28 cellular contexts compared by ENCODE assay signal in genomic region chr1:169001353-169001752, GRCh38.
"Had no signal": no experiment of that assay in that cellular context is flagged by ENCODE, and none has a peak within 500 bp of the region (broad histone marks: within the 10 kb centered on the region; RNA-seq: fewer than 3 reads in every experiment).

No MANE protein-coding gene starts in this region.

- H3K36me3 ChIP-seq: stomach, suprapubic skin, thoracic aorta, thyroid gland, tibial artery, tibial nerve, transverse colon, upper lobe of left lung, upper lobe of right lung, uterus, vagina had no signal

- H3K27ac Mint-ChIP-seq: stimulated activated effector memory CD8-positive, alpha-beta T cell treated with anti-CD3 and anti-CD28 coated beads, Interleukin-12 subunit alpha, Interleukin-12 subunit beta, amount 100 ng/mL, for 72 hours; stimulated activated memory B cell treated with anti-CD40 and anti-IgM and Interleukin-4, amounts not matched to agents 10 μg/mL and 1 μg/mL and 100 μg/mL, for 72 hours; stimulated activated naive B cell treated with anti-CD40 and anti-IgM and Interleukin-4, amounts not matched to agents 10 μg/mL and 1 μg/mL and 100 μg/mL, for 72 hours; stimulated activated naive CD8-positive, alpha-beta T cell treated with anti-CD3 and anti-CD28 coated beads, Interleukin-15, amount 100 ng/mL, for 72 hours; stimulated activated naive CD8-positive, alpha-beta T cell treated with anti-CD3 and anti-CD28 coated beads, Interleukin-15, Interleukin-2, amounts not matched to agents 100 ng/mL and 50 ng/mL, for 24 hours; type B pancreatic cell had no signal

- H3K4me3 Mint-ChIP-seq: stimulated activated effector memory CD8-positive, alpha-beta T cell treated with anti-CD3 and anti-CD28 coated beads, Interleukin-12 subunit alpha, Interleukin-12 subunit beta, amount 100 ng/mL, for 72 hours; stimulated activated memory B cell treated with anti-CD40 and anti-IgM and Interleukin-4, amounts not matched to agents 10 μg/mL and 1 μg/mL and 100 μg/mL, for 72 hours; stimulated activated naive B cell treated with anti-CD40 and anti-IgM and Interleukin-4, amounts not matched to agents 10 μg/mL and 1 μg/mL and 100 μg/mL, for 72 hours; stimulated activated naive CD8-positive, alpha-beta T cell treated with anti-CD3 and anti-CD28 coated beads, Interleukin-15, amount 100 ng/mL, for 72 hours; stimulated activated naive CD8-positive, alpha-beta T cell treated with anti-CD3 and anti-CD28 coated beads, Interleukin-15, Interleukin-2, amounts not matched to agents 100 ng/mL and 50 ng/mL, for 24 hours; type B pancreatic cell had no signal

- DNase-seq: stimulated activated CD4-positive, alpha-beta T cell treated with anti-CD3 and anti-CD28 coated beads, Interleukin-2, amount 100 ng/mL, for 48 hours; stimulated activated CD4-positive, alpha-beta T cell treated with anti-CD3 and anti-CD28 coated beads, Interleukin-4, amount 100 ng/mL, for 1 hour; stimulated activated CD4-positive, alpha-beta T cell treated with anti-CD3 and anti-CD28 coated beads, Interleukin-4, amount 100 ng/mL, for 24 hours; stimulated activated CD4-positive, alpha-beta T cell treated with anti-CD3 and anti-CD28 coated beads, Interleukin-4, amount 100 ng/mL, for 4 hours; stimulated activated CD8-positive, alpha-beta memory T cell treated with anti-CD3 and anti-CD28 coated beads, Interleukin-4, amount 100 ng/mL, for 48 hours; stimulated activated naive B cell treated with anti-CD40 and anti-IgM and Interleukin-4, amounts not matched to agents 10 μg/mL and 1 μg/mL and 100 μg/mL, for 72 hours; stimulated activated naive CD4-positive, alpha-beta T cell treated with Interleukin-2 at 50 U/mL for 16 hours; stimulated activated naive CD8-positive, alpha-beta T cell treated with anti-CD3 and anti-CD28 coated beads, Interleukin-15, amount 100 ng/mL, for 72 hours; stimulated activated naive CD8-positive, alpha-beta T cell treated with anti-CD3 and anti-CD28 coated beads, Interleukin-15, Interleukin-2, amounts not matched to agents 100 U/mL and 50 U/mL, for 24 hours; stomach; substantia nigra; testis; thyroid gland; tibial artery; transverse colon; trophoblast cell; upper lobe of left lung; upper lobe of right lung; uterus had no signal

- H3K4me1 ChIP-seq: suprapubic skin, testis, uterus, vagina had no signal

- FAIRE-seq: urothelium cell line had no signal

- H3K27me3 ChIP-seq: stomach, suprapubic skin, testis, thyroid gland, tibial nerve, transverse colon, upper lobe of left lung, upper lobe of right lung, uterus, vagina had no signal

- H3K9me3 Mint-ChIP-seq: stimulated activated effector memory CD8-positive, alpha-beta T cell treated with anti-CD3 and anti-CD28 coated beads, Interleukin-12 subunit alpha, Interleukin-12 subunit beta, amount 100 ng/mL, for 72 hours; stimulated activated memory B cell treated with anti-CD40 and anti-IgM and Interleukin-4, amounts not matched to agents 10 μg/mL and 1 μg/mL and 100 μg/mL, for 72 hours had no signal

- H3K9me3 ChIP-seq: stomach, suprapubic skin, testis, thoracic aorta, thyroid gland, tibial artery, tibial nerve, transverse colon, upper lobe of left lung, upper lobe of right lung, uterus, vagina had no signal

- ATAC-seq: stimulated activated effector memory CD8-positive, alpha-beta T cell treated with anti-CD3 and anti-CD28 coated beads, Interleukin-12 subunit alpha, Interleukin-12 subunit beta, amount 100 ng/mL, for 72 hours; stimulated activated memory B cell treated with anti-CD40 and anti-IgM and Interleukin-4, amounts not matched to agents 10 μg/mL and 1 μg/mL and 100 μg/mL, for 72 hours; stimulated activated naive B cell treated with anti-CD40 and anti-IgM and Interleukin-4, amounts not matched to agents 10 μg/mL and 1 μg/mL and 100 μg/mL, for 72 hours; stimulated activated naive CD8-positive, alpha-beta T cell treated with anti-CD3 and anti-CD28 coated beads, Interleukin-15, amount 100 ng/mL, for 72 hours; stimulated activated naive CD8-positive, alpha-beta T cell treated with anti-CD3 and anti-CD28 coated beads, Interleukin-15, Interleukin-2, amounts not matched to agents 100 U/mL and 50 U/mL, for 24 hours; upper lobe of right lung had no signal

- H3K27ac ChIP-seq: stomach, suprapubic skin, testis, thoracic aorta, thyroid gland, tibial artery, tibial nerve, transverse colon, upper lobe of left lung, upper lobe of right lung, uterus, vagina had no signal

- H3K4me1 Mint-ChIP-seq: stimulated activated effector memory CD8-positive, alpha-beta T cell treated with anti-CD3 and anti-CD28 coated beads, Interleukin-12 subunit alpha, Interleukin-12 subunit beta, amount 100 ng/mL, for 72 hours; stimulated activated memory B cell treated with anti-CD40 and anti-IgM and Interleukin-4, amounts not matched to agents 10 μg/mL and 1 μg/mL and 100 μg/mL, for 72 hours; stimulated activated naive B cell treated with anti-CD40 and anti-IgM and Interleukin-4, amounts not matched to agents 10 μg/mL and 1 μg/mL and 100 μg/mL, for 72 hours; stimulated activated naive CD8-positive, alpha-beta T cell treated with anti-CD3 and anti-CD28 coated beads, Interleukin-15, amount 100 ng/mL, for 72 hours had no signal

- H3K4me3 ChIP-seq: stomach, suprapubic skin, testis, thoracic aorta, thyroid gland, tibial artery, tibial nerve, transverse colon, upper lobe of left lung, upper lobe of right lung, uterus, vagina had no signal

- H3K27me3 Mint-ChIP-seq: type B pancreatic cell had no signal

- H3K36me3 Mint-ChIP-seq: stimulated activated effector memory CD8-positive, alpha-beta T cell treated with anti-CD3 and anti-CD28 coated beads, Interleukin-12 subunit alpha, Interleukin-12 subunit beta, amount 100 ng/mL, for 72 hours; stimulated activated memory B cell treated with anti-CD40 and anti-IgM and Interleukin-4, amounts not matched to agents 10 μg/mL and 1 μg/mL and 100 μg/mL, for 72 hours; stimulated activated naive B cell treated with anti-CD40 and anti-IgM and Interleukin-4, amounts not matched to agents 10 μg/mL and 1 μg/mL and 100 μg/mL, for 72 hours; type B pancreatic cell had no signal
